11 cellular contexts compared by ENCODE assay signal in the genomic region with DNA sequence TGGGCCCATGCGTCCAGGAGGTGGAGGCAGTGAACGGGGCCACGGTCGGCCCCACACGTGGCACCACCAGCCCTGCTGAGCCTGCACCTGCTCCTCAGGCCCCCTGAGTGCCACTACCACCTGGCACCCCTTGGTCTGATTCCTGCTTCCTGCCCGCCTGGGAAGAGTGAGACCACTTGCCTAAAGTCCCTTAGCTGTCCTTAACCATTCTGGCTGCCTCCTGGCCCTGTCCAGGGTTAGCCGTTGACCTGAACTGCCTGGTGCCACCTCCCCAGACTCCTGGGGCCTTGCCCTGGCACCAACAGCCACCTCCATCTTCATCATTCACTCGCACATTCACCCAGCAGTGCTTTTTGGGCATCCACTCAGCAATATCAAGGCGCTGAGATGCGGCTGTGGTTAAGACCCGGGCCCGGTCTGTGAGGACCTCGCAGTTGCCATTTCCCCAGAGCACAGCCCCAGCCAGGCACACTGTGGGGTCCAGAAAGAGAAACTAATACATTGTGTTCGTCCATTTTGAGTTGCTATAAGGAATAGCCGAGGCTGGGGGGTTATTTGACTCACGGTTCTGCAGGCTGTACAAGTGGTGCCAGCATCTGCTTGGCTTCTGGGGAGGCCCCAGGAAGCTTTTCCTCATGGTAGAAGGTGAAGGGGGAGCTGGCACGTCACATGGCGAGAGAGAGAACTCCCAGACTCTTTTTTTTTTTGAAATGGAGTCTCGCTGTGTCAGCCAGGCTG.
A peak's percentile ranks its signal among the peaks of the same experiment; 100 is the strongest.
DNase-seq lines count a peak whose midpoint lies in the region; ATAC-seq and TF ChIP-seq lines count a peak whose summit lies in the region.
"Had no signal": no experiment of that assay in that cellular context is flagged by ENCODE, and none has a peak within 500 bp of the region (broad histone marks: within the 10 kb centered on the region; RNA-seq: fewer than 3 reads in every experiment).

No MANE protein-coding gene starts in this region.

- peak overlapping the region; percentile 98 to 100 (median 99) for H3K4me2 ChIP-seq in BLaER1 treated with 17β-estradiol and CSF1 and Interleukin-3, amounts not matched to agents 10 nM and 100 nM
- H3K4me2 ChIP-seq in neural progenitor cell, result no peak overlapping the region

- peak overlapping the region; percentile 82 to 98 (median 92) for H3K4me3 Mint-ChIP-seq in IgD-negative memory B cell
- peak overlapping the region; percentile 94 for H3K4me3 Mint-ChIP-seq in activated naive CD8-positive, alpha-beta T cell treated with anti-CD3 and anti-CD28 coated beads for 36 hours
- no peak overlapping the region for H3K4me3 Mint-ChIP-seq in neural progenitor cell

- peaks cover 3% of the 10 kb centered on the region for H3K36me3 Mint-ChIP-seq in IgD-negative memory B cell
- peaks cover 69% of the 10 kb centered on the region for H3K36me3 Mint-ChIP-seq in activated naive CD8-positive, alpha-beta T cell treated with anti-CD3 and anti-CD28 coated beads for 36 hours
- H3K36me3 Mint-ChIP-seq in neural progenitor cell, result peaks cover 11% of the 10 kb centered on the region

- peak overlapping the region; percentile 79 to 100 (median 99) for H3K27ac Mint-ChIP-seq in IgD-negative memory B cell
- H3K27ac Mint-ChIP-seq in activated naive CD8-positive, alpha-beta T cell treated with anti-CD3 and anti-CD28 coated beads for 36 hours, result peak overlapping the region; percentile 100
- peak overlapping the region; percentile 83 for H3K27ac Mint-ChIP-seq in neural progenitor cell

- H3K4me1 Mint-ChIP-seq in IgD-negative memory B cell (peaks cover 48 to 60% (median 58%) of the 10 kb centered on the region in 3 donors), neural progenitor cell (peaks cover 53% of the 10 kb centered on the region)
- H3K4me1 Mint-ChIP-seq in activated naive CD8-positive, alpha-beta T cell treated with anti-CD3 and anti-CD28 coated beads for 36 hours, result peaks cover 67% of the 10 kb centered on the region

- peak overlapping the region; percentile 2 to 99 (median 44); a peak in 16 of 20 replicates for H3K4me3 ChIP-seq in BLaER1 treated with 17β-estradiol and CSF1 and Interleukin-3, amounts not matched to agents 10 nM and 100 nM
- no peak overlapping the region for H3K4me3 ChIP-seq in neural progenitor cell

- H3F3A ChIP-seq in neural progenitor cell (ENCODE audit: low read depth), result peaks cover 31% of the 10 kb centered on the region

- H4K20me1 ChIP-seq in BLaER1 treated with 17β-estradiol and CSF1 and Interleukin-3, amounts not matched to agents 10 nM and 100 nM, result peaks cover 16 to 86% (median 54%) of the 10 kb centered on the region in 11 experiments; a peak in 20 of 22 replicates
- peaks cover 93% of the 10 kb centered on the region for H4K20me1 ChIP-seq in neural progenitor cell (ENCODE audit: low read depth)

- TF ChIP-seq CTCF in neural progenitor cell (IDR thresholded peaks at IDR 0.05), result no peak

- H3K4me1 ChIP-seq in BLaER1 treated with 17β-estradiol and CSF1 and Interleukin-3, amounts not matched to agents 10 nM and 100 nM, result peaks cover 96 to 100% (median 100%) of the 10 kb centered on the region in 10 experiments
- peaks cover 40% of the 10 kb centered on the region for H3K4me1 ChIP-seq in neural progenitor cell

- DNase-seq in activated naive CD8-positive, alpha-beta T cell treated with anti-CD3 and anti-CD28 coated beads for 36 hours, result no peak
- DNase-seq in neural progenitor cell (ENCODE audit: low spot score), result no peak
- no peak for DNase-seq in LoVo (ENCODE audit: low spot score)
- DNase-seq in activated gamma-delta T cell treated with Interleukin-2 at 50 U/mL for 16 hours, result no peak
- DNase-seq: C1 segment of cervical spinal cord, NCI-H1694, SHP77 had no signal

- no peaks in the 10 kb centered on the region for H3K27me3 ChIP-seq in BLaER1 treated with 17β-estradiol and CSF1 and Interleukin-3, amounts not matched to agents 10 nM and 100 nM
- H3K27me3 ChIP-seq in neural progenitor cell, result no peaks in the 10 kb centered on the region

- no peaks in the 10 kb centered on the region for H3K9me3 Mint-ChIP-seq in IgD-negative memory B cell
- no peaks in the 10 kb centered on the region for H3K9me3 Mint-ChIP-seq in activated naive CD8-positive, alpha-beta T cell treated with anti-CD3 and anti-CD28 coated beads for 36 hours
- no peaks in the 10 kb centered on the region for H3K9me3 Mint-ChIP-seq in neural progenitor cell

- peak overlapping the region; percentile 20 to 99 (median 92); a peak in 21 of 22 replicates for H3K27ac ChIP-seq in BLaER1 treated with 17β-estradiol and CSF1 and Interleukin-3, amounts not matched to agents 10 nM and 100 nM
- peak overlapping the region; percentile 46 for H3K27ac ChIP-seq in neural progenitor cell

- H3K36me3 ChIP-seq in BLaER1 treated with 17β-estradiol and CSF1 and Interleukin-3, amounts not matched to agents 10 nM and 100 nM, result peaks cover 0 to 68% (median 35%) of the 10 kb centered on the region in 11 experiments; a peak in 13 of 22 replicates
- no peaks in the 10 kb centered on the region for H3K36me3 ChIP-seq in neural progenitor cell

- ATAC-seq in HG02763 (IDR thresholded peaks at IDR 0.05; ENCODE audit: unreplicated experiment), result no peak
- no peak for ATAC-seq in HG03442 (IDR thresholded peaks at IDR 0.05; ENCODE audit: unreplicated experiment)

- H3K79me2 ChIP-seq in neural progenitor cell (ENCODE audit: low read depth), result peaks cover 100% of the 10 kb centered on the region

- no peak overlapping the region for H2AFZ ChIP-seq in neural progenitor cell (replicated peaks)

- no peaks in the 10 kb centered on the region for H3K9me3 ChIP-seq in BLaER1 treated with 17β-estradiol and CSF1 and Interleukin-3, amounts not matched to agents 10 nM and 100 nM (replicated peaks in 1 of 11)
- no peaks in the 10 kb centered on the region for H3K9me3 ChIP-seq in neural progenitor cell (ENCODE audit: low read depth)

- H3K9ac ChIP-seq in BLaER1 treated with 17β-estradiol and CSF1 and Interleukin-3, amounts not matched to agents 10 nM and 100 nM, result peak overlapping the region; percentile 49 to 99 (median 83); a peak in 20 of 22 replicates
- H3K9ac ChIP-seq in neural progenitor cell, result no peak overlapping the region

- H3K27me3 Mint-ChIP-seq in IgD-negative memory B cell (peaks cover 2% of the 10 kb centered on the region), neural progenitor cell (ENCODE audit: insufficient read depth, low read depth) (peaks cover 4% of the 10 kb centered on the region)
- no peaks in the 10 kb centered on the region for H3K27me3 Mint-ChIP-seq in activated naive CD8-positive, alpha-beta T cell treated with anti-CD3 and anti-CD28 coated beads for 36 hours
